ENCODE assay signal across 17 cellular contexts in genomic region chr20:50123418-50123817, GRCh38.
"Had no signal": no experiment of that assay in that cellular context is flagged by ENCODE, and none has a peak within 500 bp of the region (broad histone marks: within the 10 kb centered on the region; RNA-seq: fewer than 3 reads in every experiment).

No MANE protein-coding gene starts in this region.

- H3K27me3 Mint-ChIP-seq: activated CD4-positive, alpha-beta memory T cell treated with anti-CD3 and anti-CD28 coated beads, Interleukin-2, amount 10 ng/mL, durations not matched to agents 7 days and 5 days; naive thymus-derived CD8-positive, alpha-beta T cell; stimulated activated naive CD8-positive, alpha-beta T cell treated with anti-CD3 and anti-CD28 coated beads, Interleukin-15, Interleukin-2, amounts not matched to agents 100 ng/mL and 50 ng/mL, for 24 hours; T-helper 17 cell had no signal

- H3K27me3 ChIP-seq: esophagus squamous epithelium, sigmoid colon, testis, uterus had no signal

- H3K9me3 ChIP-seq: esophagus squamous epithelium, sigmoid colon, testis, uterus had no signal

- H3K4me3 ChIP-seq: esophagus squamous epithelium, lung, sigmoid colon, testis, uterus had no signal

- DNase-seq: activated CD4-positive, alpha-beta memory T cell treated with anti-CD3 and anti-CD28 coated beads, Interleukin-2, amount 10 ng/mL, durations not matched to agents 7 days and 5 days; activated CD4-positive, alpha-beta T cell treated with anti-CD3 and anti-CD28 coated beads for 1 hour; activated naive CD4-positive, alpha-beta T cell treated with Interleukin-2 at 50 U/mL for 16 hours; amygdala; esophagus squamous epithelium; foreskin fibroblast; glutamatergic neuron; left cardiac atrium; naive thymus-derived CD8-positive, alpha-beta T cell; sigmoid colon; stimulated activated CD4-positive, alpha-beta T cell treated with anti-CD3 and anti-CD28 coated beads, Interleukin-12 subunit alpha, Interleukin-12 subunit beta, amount 100 ng/mL, for 4 hours; T-helper 17 cell; testis; uterus had no signal

- H3K27ac ChIP-seq: sigmoid colon, testis, uterus had no signal

- H3K4me3 Mint-ChIP-seq: activated CD4-positive, alpha-beta memory T cell treated with anti-CD3 and anti-CD28 coated beads, Interleukin-2, amount 10 ng/mL, durations not matched to agents 7 days and 5 days; activated T-helper 1 cell treated with anti-CD3 and anti-CD28 coated beads, Interleukin-12 subunit alpha, Interleukin-12 subunit beta, Interleukin-2, Interleukin-4 antibody, amounts not matched to agents 30 ng/mL and 10 ng/mL and 1 ng/mL, durations not matched to agents 14 hours and 24 hours and 36 hours; naive thymus-derived CD8-positive, alpha-beta T cell; stimulated activated naive CD8-positive, alpha-beta T cell treated with anti-CD3 and anti-CD28 coated beads, Interleukin-15, Interleukin-2, amounts not matched to agents 100 ng/mL and 50 ng/mL, for 24 hours; T-helper 17 cell had no signal

- H3K4me1 ChIP-seq: testis, uterus had no signal

- ATAC-seq: left cardiac atrium; naive thymus-derived CD8-positive, alpha-beta T cell; T-helper 17 cell had no signal

- H3K36me3 ChIP-seq: uterus had no signal

- H3K9me3 Mint-ChIP-seq: activated CD4-positive, alpha-beta memory T cell treated with anti-CD3 and anti-CD28 coated beads, Interleukin-2, amount 10 ng/mL, durations not matched to agents 7 days and 5 days; activated T-helper 1 cell treated with anti-CD3 and anti-CD28 coated beads, Interleukin-12 subunit alpha, Interleukin-12 subunit beta, Interleukin-2, Interleukin-4 antibody, amounts not matched to agents 30 ng/mL and 10 ng/mL and 1 ng/mL, durations not matched to agents 14 hours and 24 hours and 36 hours; naive thymus-derived CD8-positive, alpha-beta T cell; stimulated activated naive CD8-positive, alpha-beta T cell treated with anti-CD3 and anti-CD28 coated beads, Interleukin-15, Interleukin-2, amounts not matched to agents 100 ng/mL and 50 ng/mL, for 24 hours had no signal

- H3K27ac Mint-ChIP-seq: activated CD4-positive, alpha-beta memory T cell treated with anti-CD3 and anti-CD28 coated beads, Interleukin-2, amount 10 ng/mL, durations not matched to agents 7 days and 5 days; activated T-helper 1 cell treated with anti-CD3 and anti-CD28 coated beads, Interleukin-12 subunit alpha, Interleukin-12 subunit beta, Interleukin-2, Interleukin-4 antibody, amounts not matched to agents 30 ng/mL and 10 ng/mL and 1 ng/mL, durations not matched to agents 14 hours and 24 hours and 36 hours; stimulated activated naive CD8-positive, alpha-beta T cell treated with anti-CD3 and anti-CD28 coated beads, Interleukin-15, Interleukin-2, amounts not matched to agents 100 ng/mL and 50 ng/mL, for 24 hours; T-helper 17 cell had no signal
